1 cellular context compared by ENCODE assay signal in the genomic region with DNA sequence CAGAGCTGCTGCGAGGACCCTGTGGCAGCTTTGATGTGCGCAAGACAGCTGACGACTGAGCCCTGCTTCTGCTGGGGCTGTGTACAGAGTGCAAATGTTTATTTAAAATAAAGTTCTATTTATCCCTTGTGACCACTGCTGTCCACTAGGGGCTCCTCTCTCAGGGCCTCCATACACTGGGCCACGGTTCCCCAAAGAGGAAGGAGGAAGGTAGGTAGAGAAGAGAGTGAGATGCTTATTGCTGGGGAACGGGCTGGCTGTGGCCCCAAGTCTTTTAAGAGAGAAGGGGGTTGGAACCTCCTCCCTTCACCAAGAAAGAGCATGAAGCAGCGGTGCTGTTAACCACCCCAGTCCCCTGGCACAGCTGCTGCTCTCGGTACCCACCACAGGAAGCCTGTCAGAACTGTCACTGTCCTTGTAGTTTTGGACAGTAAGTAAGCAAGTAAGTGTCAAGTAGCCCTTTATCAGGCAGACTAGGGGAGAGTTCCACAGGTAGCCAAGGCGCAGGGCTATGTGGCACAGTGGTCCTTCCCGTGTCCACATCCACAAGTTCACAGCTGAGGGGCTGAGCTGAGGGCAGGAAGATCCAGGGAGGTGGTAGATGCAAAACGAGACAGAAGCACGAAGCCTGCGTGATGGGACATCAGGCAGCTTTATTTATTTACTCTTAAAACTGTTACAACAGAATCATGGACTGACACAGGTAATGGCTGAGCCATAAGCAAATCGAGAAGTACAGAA.
TF ChIP-seq lines count a peak whose summit lies in the region.

No MANE protein-coding gene starts in this region.

TF ChIP-seq in H1, 55 proteins besides CTCF, POLR2A, EP300 and RAD21 (continued from another document):
- 0 out of 2 replicates have a peak, but pooled peaks have one; percentile 27 for TF ChIP-seq SP4 (IDR thresholded peaks at IDR 0.05; ENCODE audit: low read length)
- TF ChIP-seq, protein P1, sequence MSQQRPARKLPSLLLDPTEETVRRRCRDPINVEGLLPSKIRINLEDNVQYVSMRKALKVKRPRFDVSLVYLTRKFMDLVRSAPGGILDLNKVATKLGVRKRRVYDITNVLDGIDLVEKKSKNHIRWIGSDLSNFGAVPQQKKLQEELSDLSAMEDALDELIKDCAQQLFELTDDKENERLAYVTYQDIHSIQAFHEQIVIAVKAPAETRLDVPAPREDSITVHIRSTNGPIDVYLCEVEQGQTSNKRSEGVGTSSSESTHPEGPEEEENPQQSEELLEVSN (IDR thresholded peaks at IDR 0.05), result no peak
